Comparison of ENCODE assay signal across 28 cellular contexts in genomic region chr17:62920300-62920699, GRCh38.
"Had no signal": no experiment of that assay in that cellular context is flagged by ENCODE, and none has a peak within 500 bp of the region (broad histone marks: within the 10 kb centered on the region; RNA-seq: fewer than 3 reads in every experiment).

No MANE protein-coding gene starts in this region.

- H3K4me3 ChIP-seq: stomach, suprapubic skin, testis, thoracic aorta, thyroid gland, tibial artery, tibial nerve, transverse colon, upper lobe of left lung, upper lobe of right lung, uterus, vagina had no signal

- H3K27ac ChIP-seq: stomach, suprapubic skin, testis, thoracic aorta, thyroid gland, tibial artery, tibial nerve, transverse colon, upper lobe of right lung, uterus, vagina had no signal

- DNase-seq: stimulated activated CD4-positive, alpha-beta T cell treated with anti-CD3 and anti-CD28 coated beads, Interleukin-2, amount 100 ng/mL, for 48 hours; stimulated activated CD4-positive, alpha-beta T cell treated with anti-CD3 and anti-CD28 coated beads, Interleukin-4, amount 100 ng/mL, for 1 hour; stimulated activated CD4-positive, alpha-beta T cell treated with anti-CD3 and anti-CD28 coated beads, Interleukin-4, amount 100 ng/mL, for 24 hours; stimulated activated CD4-positive, alpha-beta T cell treated with anti-CD3 and anti-CD28 coated beads, Interleukin-4, amount 100 ng/mL, for 4 hours; stimulated activated CD8-positive, alpha-beta memory T cell treated with anti-CD3 and anti-CD28 coated beads, Interleukin-4, amount 100 ng/mL, for 48 hours; stimulated activated naive B cell treated with anti-CD40 and anti-IgM and Interleukin-4, amounts not matched to agents 10 μg/mL and 1 μg/mL and 100 μg/mL, for 72 hours; stimulated activated naive CD4-positive, alpha-beta T cell; stimulated activated naive CD4-positive, alpha-beta T cell treated with Interleukin-2 at 50 U/mL for 16 hours; stimulated activated naive CD8-positive, alpha-beta T cell treated with anti-CD3 and anti-CD28 coated beads, Interleukin-15, amount 100 ng/mL, for 72 hours; stimulated activated naive CD8-positive, alpha-beta T cell treated with anti-CD3 and anti-CD28 coated beads, Interleukin-15, Interleukin-2, amounts not matched to agents 100 U/mL and 50 U/mL, for 24 hours; stomach; substantia nigra; testis; thyroid gland; tibial artery; transverse colon; trophoblast cell; upper lobe of left lung; upper lobe of right lung; uterus had no signal

- H3K27me3 Mint-ChIP-seq: stimulated activated naive CD8-positive, alpha-beta T cell treated with anti-CD3 and anti-CD28 coated beads, Interleukin-15, amount 100 ng/mL, for 72 hours; type B pancreatic cell had no signal

- H3K27me3 ChIP-seq: stomach, testis, thyroid gland, tibial artery, tibial nerve, transverse colon, upper lobe of left lung, upper lobe of right lung, uterus, vagina had no signal

- H3K36me3 ChIP-seq: stomach, suprapubic skin, thoracic aorta, thyroid gland, tibial artery, tibial nerve, transverse colon, upper lobe of left lung, upper lobe of right lung, uterus, vagina had no signal

- H3K4me3 Mint-ChIP-seq: stimulated activated effector memory CD8-positive, alpha-beta T cell treated with anti-CD3 and anti-CD28 coated beads, Interleukin-12 subunit alpha, Interleukin-12 subunit beta, amount 100 ng/mL, for 72 hours; stimulated activated memory B cell treated with anti-CD40 and anti-IgM and Interleukin-4, amounts not matched to agents 10 μg/mL and 1 μg/mL and 100 μg/mL, for 72 hours; stimulated activated naive B cell treated with anti-CD40 and anti-IgM and Interleukin-4, amounts not matched to agents 10 μg/mL and 1 μg/mL and 100 μg/mL, for 72 hours; stimulated activated naive CD8-positive, alpha-beta T cell treated with anti-CD3 and anti-CD28 coated beads, Interleukin-15, amount 100 ng/mL, for 72 hours; stimulated activated naive CD8-positive, alpha-beta T cell treated with anti-CD3 and anti-CD28 coated beads, Interleukin-15, Interleukin-2, amounts not matched to agents 100 ng/mL and 50 ng/mL, for 24 hours; type B pancreatic cell had no signal

- H3K4me1 Mint-ChIP-seq: stimulated activated effector memory CD8-positive, alpha-beta T cell treated with anti-CD3 and anti-CD28 coated beads, Interleukin-12 subunit alpha, Interleukin-12 subunit beta, amount 100 ng/mL, for 72 hours; stimulated activated memory B cell treated with anti-CD40 and anti-IgM and Interleukin-4, amounts not matched to agents 10 μg/mL and 1 μg/mL and 100 μg/mL, for 72 hours; stimulated activated naive B cell treated with anti-CD40 and anti-IgM and Interleukin-4, amounts not matched to agents 10 μg/mL and 1 μg/mL and 100 μg/mL, for 72 hours; stimulated activated naive CD8-positive, alpha-beta T cell treated with anti-CD3 and anti-CD28 coated beads, Interleukin-15, amount 100 ng/mL, for 72 hours had no signal

- H3K4me1 ChIP-seq: suprapubic skin, thyroid gland, tibial artery, transverse colon, uterus, vagina had no signal

- ATAC-seq: stimulated activated effector memory CD8-positive, alpha-beta T cell treated with anti-CD3 and anti-CD28 coated beads, Interleukin-12 subunit alpha, Interleukin-12 subunit beta, amount 100 ng/mL, for 72 hours; stimulated activated memory B cell treated with anti-CD40 and anti-IgM and Interleukin-4, amounts not matched to agents 10 μg/mL and 1 μg/mL and 100 μg/mL, for 72 hours; stimulated activated naive B cell treated with anti-CD40 and anti-IgM and Interleukin-4, amounts not matched to agents 10 μg/mL and 1 μg/mL and 100 μg/mL, for 72 hours; stimulated activated naive CD8-positive, alpha-beta T cell treated with anti-CD3 and anti-CD28 coated beads, Interleukin-15, amount 100 ng/mL, for 72 hours; stimulated activated naive CD8-positive, alpha-beta T cell treated with anti-CD3 and anti-CD28 coated beads, Interleukin-15, Interleukin-2, amounts not matched to agents 100 U/mL and 50 U/mL, for 24 hours; upper lobe of right lung had no signal

- H3K36me3 Mint-ChIP-seq: stimulated activated effector memory CD8-positive, alpha-beta T cell treated with anti-CD3 and anti-CD28 coated beads, Interleukin-12 subunit alpha, Interleukin-12 subunit beta, amount 100 ng/mL, for 72 hours; stimulated activated memory B cell treated with anti-CD40 and anti-IgM and Interleukin-4, amounts not matched to agents 10 μg/mL and 1 μg/mL and 100 μg/mL, for 72 hours; stimulated activated naive B cell treated with anti-CD40 and anti-IgM and Interleukin-4, amounts not matched to agents 10 μg/mL and 1 μg/mL and 100 μg/mL, for 72 hours; type B pancreatic cell had no signal

- H3K9me3 ChIP-seq: stomach, suprapubic skin, testis, thoracic aorta, thyroid gland, tibial artery, tibial nerve, transverse colon, upper lobe of left lung, upper lobe of right lung, uterus, vagina had no signal

- H3K9me3 Mint-ChIP-seq: stimulated activated effector memory CD8-positive, alpha-beta T cell treated with anti-CD3 and anti-CD28 coated beads, Interleukin-12 subunit alpha, Interleukin-12 subunit beta, amount 100 ng/mL, for 72 hours; stimulated activated memory B cell treated with anti-CD40 and anti-IgM and Interleukin-4, amounts not matched to agents 10 μg/mL and 1 μg/mL and 100 μg/mL, for 72 hours; stimulated activated naive B cell treated with anti-CD40 and anti-IgM and Interleukin-4, amounts not matched to agents 10 μg/mL and 1 μg/mL and 100 μg/mL, for 72 hours; stimulated activated naive CD8-positive, alpha-beta T cell treated with anti-CD3 and anti-CD28 coated beads, Interleukin-15, amount 100 ng/mL, for 72 hours; stimulated activated naive CD8-positive, alpha-beta T cell treated with anti-CD3 and anti-CD28 coated beads, Interleukin-15, Interleukin-2, amounts not matched to agents 100 ng/mL and 50 ng/mL, for 24 hours; type B pancreatic cell had no signal

- H3K27ac Mint-ChIP-seq: stimulated activated effector memory CD8-positive, alpha-beta T cell treated with anti-CD3 and anti-CD28 coated beads, Interleukin-12 subunit alpha, Interleukin-12 subunit beta, amount 100 ng/mL, for 72 hours; stimulated activated memory B cell treated with anti-CD40 and anti-IgM and Interleukin-4, amounts not matched to agents 10 μg/mL and 1 μg/mL and 100 μg/mL, for 72 hours; stimulated activated naive B cell treated with anti-CD40 and anti-IgM and Interleukin-4, amounts not matched to agents 10 μg/mL and 1 μg/mL and 100 μg/mL, for 72 hours; stimulated activated naive CD8-positive, alpha-beta T cell treated with anti-CD3 and anti-CD28 coated beads, Interleukin-15, amount 100 ng/mL, for 72 hours; stimulated activated naive CD8-positive, alpha-beta T cell treated with anti-CD3 and anti-CD28 coated beads, Interleukin-15, Interleukin-2, amounts not matched to agents 100 ng/mL and 50 ng/mL, for 24 hours; type B pancreatic cell had no signal
